Comparison of ENCODE assay signal across 8 cellular contexts in genomic region chr2:162261032-162261945, GRCh38. TPM values are rescaled to one million over a fixed set of nuclear protein-coding genes. Genes with fewer than 3 reads are reported as not detected.
A peak's percentile ranks its signal among the peaks of the same experiment; 100 is the strongest.
DNase-seq lines count a peak whose midpoint lies in the region; ATAC-seq and TF ChIP-seq lines count a peak whose summit lies in the region.

No MANE protein-coding gene starts in this region.

- peaks cover 26% of the 10 kb centered on the region for H3K4me1 ChIP-seq in mammary epithelial cell (ENCODE audit: insufficient read depth, low read length)
- H3K4me1 ChIP-seq in mucosa of descending colon (ENCODE audit: low read depth) = no peaks in the 10 kb centered on the region

- peak overlapping the region; percentile 61 for H2AFZ ChIP-seq in mammary epithelial cell (ENCODE audit: low read depth, low read length)

- H3K79me2 ChIP-seq in mammary epithelial cell (ENCODE audit: insufficient read depth, low read length) = no peaks in the 10 kb centered on the region

- H3K27ac ChIP-seq in mammary epithelial cell (ENCODE audit: insufficient read depth, low read depth, low read length) (peak overlapping the region; percentile 77), WERI-Rb-1 (no peak overlapping the region)

- TSS peak; percentile 84 for BruUV-seq in mammary epithelial cell (replicated peaks; lab: Mats Ljungman, UMichigan)

- 69% methylated on average over 4 of the region's 4 CpGs for WGBS in mammary epithelial cell (ENCODE audit: low coverage, missing lambda C conversion rate)

- no peaks in the 10 kb centered on the region for H4K20me1 ChIP-seq in mammary epithelial cell (ENCODE audit: insufficient read depth, low read length)

- dilution Hi-C loops in mammary epithelial cell (cut with HindIII; ENCODE audit: low sequenced_read_pairs) = no loop called here

- CTCF ChIA-PET in mammary epithelial cell (lab: Charles Lee; ENCODE audit: low non-redundant PET) = no interaction called here

- no peak for TF ChIP-seq CTCF in mammary epithelial cell (conservative IDR thresholded peaks at IDR 0.05 in 1 of 2, IDR thresholded peaks at IDR 0.05 in 1 of 2; ENCODE audit: extremely low read depth in 1 of 2, insufficient read depth in 1 of 2, low read depth in 1 of 2, low read length in 2 of 2)
- no peak for TF ChIP-seq CTCF in mucosa of descending colon (IDR thresholded peaks at IDR 0.05)
- no peak for TF ChIP-seq CTCF in WERI-Rb-1 (IDR thresholded peaks at IDR 0.05; ENCODE audit: low read depth, low read length)

- no peaks in the 10 kb centered on the region for H3K27me3 ChIP-seq in mammary epithelial cell (ENCODE audit: insufficient read depth, low read length)
- no peaks in the 10 kb centered on the region for H3K27me3 ChIP-seq in WERI-Rb-1 (ENCODE audit: insufficient read depth, low read depth, severe bottlenecking)

- H3K9ac ChIP-seq in mammary epithelial cell (ENCODE audit: insufficient read depth, low read length) = peak overlapping the region; percentile 9

- in situ Hi-C loops in mammary epithelial cell (cut with MboI; ENCODE audit: low sequenced_read_pairs in 2 of 2) = no loop called here

- intact Hi-C loops in mammary epithelial cell (cut with micrococcal nuclease) (loop anchor here (1.0 to 2.0 kb wide), 2 partner anchors 16 to 38 kb away; no protein-coding TSS in a partner anchor), mucosa of descending colon (cut with DNase I, micrococcal nuclease) (no loop called here)

- no peak for TF ChIP-seq POLR2A in erythroblast (IDR thresholded peaks at IDR 0.05; ENCODE audit: low read length)

- peak overlapping the region; percentile 83 for H3K4me2 ChIP-seq in mammary epithelial cell (ENCODE audit: insufficient read depth, low read depth, low read length)

- ATAC-seq in GM19467 (IDR thresholded peaks at IDR 0.05; ENCODE audit: unreplicated experiment) (peak; percentile 54), mucosa of descending colon (peak; percentile 83)

- H3K9me3 ChIP-seq in mammary epithelial cell (replicated peaks; ENCODE audit: insufficient read depth, low read length) (no peaks in the 10 kb centered on the region), mucosa of descending colon (no peaks in the 10 kb centered on the region), WERI-Rb-1 (ENCODE audit: severe bottlenecking) (no peaks in the 10 kb centered on the region)

- DNase-seq in CD1c-positive myeloid dendritic cell (ENCODE audit: extremely low spot score) (peak; percentile 88), LHCN-M2 (ENCODE audit: low read depth) (peak; percentile 86), mammary epithelial cell (peak; percentile 74), mucosa of descending colon (peak; percentile 28 to 50 (median 31)), erythroblast (lab: John Stamatoyannopoulos, UW) (no peak), WERI-Rb-1 (no peak)
- no peak for DNase-seq in activated CD4-positive, alpha-beta T cell treated with anti-CD3 and anti-CD28 coated beads, Interleukin-2, amount 50 U/mL, for 48 hours

- H3K36me3 ChIP-seq in mammary epithelial cell (ENCODE audit: insufficient read depth, low read length) (no peaks in the 10 kb centered on the region), mucosa of descending colon (ENCODE audit: low read depth) (no peaks in the 10 kb centered on the region), WERI-Rb-1 (no peaks in the 10 kb centered on the region)

- H3K4me3 ChIP-seq in mammary epithelial cell (replicated peaks in 1 of 3; ENCODE audit: insufficient read depth in 1 of 3, low read depth in 2 of 3, low read length in 3 of 3) = peak overlapping the region in 1 of 3 experiments; percentile 29
- H3K4me3 ChIP-seq in mucosa of descending colon = no peak overlapping the region
- H3K4me3 ChIP-seq in WERI-Rb-1 (ENCODE audit: low read depth, low read length) = no peak overlapping the region

RNA-seq across cellular contexts. Expression of gene FAP, which starts 18.0 kb away (rescaled TPM):
- total RNA-seq in LHCN-M2 (2014; rRNA removed) (102 and 115 TPM in 2 replicates), mammary epithelial cell (100 to 1,000 TPM in 1 of 2 donors, 10 to 100 TPM in 1; 53.0 to 216 TPM), mucosa of descending colon (1 to 10 TPM in 2 of 3 donors, under 1 TPM in 1; 0.20 to 4.0 (median 1.3) TPM)
- 29.6 TPM for polyA plus RNA-seq in LHCN-M2 (2012)
- 25.5 TPM for polyA plus RNA-seq in mammary epithelial cell
- 47.9 TPM for polyA minus RNA-seq in mammary epithelial cell

RNA-seq across cellular contexts. Expression of gene IFIH1, which starts 57.2 kb away (rescaled TPM):
- total RNA-seq in LHCN-M2 (2014; rRNA removed) (2.6 and 5.6 TPM in 2 replicates), mammary epithelial cell (1 to 10 TPM; 6.3 to 6.7 TPM), mucosa of descending colon (10 to 100 TPM; 15.1 to 20.9 (median 18.3) TPM)
- polyA plus RNA-seq in LHCN-M2 (2012) = 1.0 TPM
- polyA plus RNA-seq in mammary epithelial cell = 1.8 TPM
- 4.8 TPM for polyA minus RNA-seq in mammary epithelial cell

Comparison
In these comparisons a context has a peak if more than half of its experiments do, and no peak if none do; other contexts are left out.
1. DNase-seq: peak in CD1c-positive myeloid dendritic cell (single experiment), LHCN-M2 (single experiment), mammary epithelial cell (single experiment) and mucosa of descending colon (3 of 3); none in erythroblast (0 of 2), WERI-Rb-1 (single experiment) and activated CD4-positive, alpha-beta T cell treated with anti-CD3 and anti-CD28 coated beads, Interleukin-2, amount 50 U/mL, for 48 hours (0 of 2).
2. RNA of gene FAP, which starts 18.0 kb away (total RNA-seq): 53.0 to 216 TPM in mammary epithelial cell and 102 to 115 TPM in LHCN-M2; 0.20 to 4.0 TPM in mucosa of descending colon; every median in the first group is over 10 times any median in the second.